ENCODE assay signal across 1 cellular context in genomic region chr19:58278156-58279041, GRCh38.
A peak's percentile ranks its signal among the peaks of the same experiment; 100 is the strongest.
TF ChIP-seq lines count a peak whose summit lies in the region.

Gene ZNF8, plus strand, starts transcription at chr19:58278955. Its CDS starts 127 bp downstream, at chr19:58279082.

TF ChIP-seq in HepG2, 621 proteins besides CTCF, POLR2A, EP300 and RAD21 (continued from another document and continues in another):
- peak; percentile 89 for TF ChIP-seq UBTF (CRISPR knock-in tag; IDR thresholded peaks at IDR 0.05)
- TF ChIP-seq HOMEZ (CRISPR knock-in tag; IDR thresholded peaks at IDR 0.05; ENCODE audit: low read depth) = peak; percentile 61; the same call in 1 of the 2 replicates
- TF ChIP-seq ZNF382 (CRISPR knock-in tag; IDR thresholded peaks at IDR 0.05; ENCODE audit: borderline replicate concordance) = no peak
- TF ChIP-seq ZNF646 (CRISPR knock-in tag; IDR thresholded peaks at IDR 0.05) = no peak
- TF ChIP-seq ZNF263 (CRISPR knock-in tag; IDR thresholded peaks at IDR 0.05) = peak; percentile 77
- no peak for TF ChIP-seq KAT7 (CRISPR knock-in tag; IDR thresholded peaks at IDR 0.05; ENCODE audit: borderline replicate concordance)
- peak; percentile 81; the same call in 1 of the 2 replicates for TF ChIP-seq ZNF430 (CRISPR knock-in tag; IDR thresholded peaks at IDR 0.05)
- TF ChIP-seq MIXL1 (CRISPR knock-in tag; IDR thresholded peaks at IDR 0.05) = no peak; the same call in 1 of the 2 replicates
- TF ChIP-seq NFRKB (IDR thresholded peaks at IDR 0.05) = no peak
- TF ChIP-seq HIVEP1 (CRISPR knock-in tag; IDR thresholded peaks at IDR 0.05) = no peak
- TF ChIP-seq ZNF335 (CRISPR knock-in tag; IDR thresholded peaks at IDR 0.05) = peak; percentile 7; the same call in 1 of the 2 replicates
- TF ChIP-seq SUZ12 (IDR thresholded peaks at IDR 0.05; ENCODE audit: low read depth, low read length) = peak; percentile 55; the same call in 1 of the 2 replicates
- TF ChIP-seq ZNF678 (CRISPR knock-in tag; IDR thresholded peaks at IDR 0.05) = 0 out of 2 replicates have a peak, but pooled peaks have one; percentile 43
- no peak for TF ChIP-seq SOX6 (IDR thresholded peaks at IDR 0.05)
- TF ChIP-seq SOX6 (CRISPR knock-in tag; IDR thresholded peaks at IDR 0.05) = peak; percentile 56; the same call in 1 of the 2 replicates
- TF ChIP-seq ZXDC (CRISPR knock-in tag; IDR thresholded peaks at IDR 0.05) = no peak
- TF ChIP-seq ZSCAN25 (CRISPR knock-in tag; IDR thresholded peaks at IDR 0.05) = no peak
- peak; percentile 40 for TF ChIP-seq ZNF781 (CRISPR knock-in tag; IDR thresholded peaks at IDR 0.05; ENCODE audit: borderline replicate concordance, not compliant biosample characterization)
- TF ChIP-seq ZNF414 (CRISPR knock-in tag; IDR thresholded peaks at IDR 0.05) = no peak
- no peak for TF ChIP-seq TEAD3 (CRISPR knock-in tag; optimal IDR thresholded peaks at IDR 0.05; ENCODE audit: borderline replicate concordance)
- TF ChIP-seq MNT (IDR thresholded peaks at IDR 0.05) = peak; percentile 48
- TF ChIP-seq EED (CRISPR knock-in tag; IDR thresholded peaks at IDR 0.05) = no peak
- no peak for TF ChIP-seq ZNF776 (CRISPR knock-in tag; IDR thresholded peaks at IDR 0.05)
- no peak; the same call in 1 of the 2 replicates for TF ChIP-seq SIN3A (IDR thresholded peaks at IDR 0.05; ENCODE audit: borderline replicate concordance, low read depth, low read length)
- no peak for TF ChIP-seq ATF3 (CRISPR knock-in tag; IDR thresholded peaks at IDR 0.05)
- TF ChIP-seq ARNTL (CRISPR knock-in tag; IDR thresholded peaks at IDR 0.05) = no peak
- no peak for TF ChIP-seq ZNF274 (CRISPR knock-in tag; IDR thresholded peaks at IDR 0.05)
- TF ChIP-seq GMEB1 (CRISPR knock-in tag; IDR thresholded peaks at IDR 0.05; ENCODE audit: borderline replicate concordance) = peak; percentile 53; the same call in 1 of the 2 replicates
- TF ChIP-seq ATF1 (CRISPR knock-in tag; IDR thresholded peaks at IDR 0.05) = 0 out of 2 replicates have a peak, but pooled peaks have one; percentile 24
- no peak for TF ChIP-seq ZNF672 (CRISPR knock-in tag; IDR thresholded peaks at IDR 0.05)
- TF ChIP-seq KMT2B (CRISPR knock-in tag; IDR thresholded peaks at IDR 0.05) = peak; percentile 83
- TF ChIP-seq ZNF883 (CRISPR knock-in tag; IDR thresholded peaks at IDR 0.05; ENCODE audit: not compliant biosample characterization) = no peak
- TF ChIP-seq ZBTB7B (CRISPR knock-in tag; IDR thresholded peaks at IDR 0.05) = 0 out of 2 replicates have a peak, but pooled peaks have one; percentile 57
- 0 out of 2 replicates have a peak, but pooled peaks have one; percentile 21 for TF ChIP-seq NAIF1 (CRISPR knock-in tag; IDR thresholded peaks at IDR 0.05; ENCODE audit: borderline replicate concordance)
- TF ChIP-seq ZNF556 (CRISPR knock-in tag; IDR thresholded peaks at IDR 0.05; ENCODE audit: borderline replicate concordance) = peak; percentile 69
- no peak for TF ChIP-seq ZNF780A (CRISPR knock-in tag; IDR thresholded peaks at IDR 0.05)
- TF ChIP-seq IKZF5 (CRISPR knock-in tag; IDR thresholded peaks at IDR 0.05) = peak; percentile 60
